ENCODE assay signal across 1 cellular context in the genomic region with DNA sequence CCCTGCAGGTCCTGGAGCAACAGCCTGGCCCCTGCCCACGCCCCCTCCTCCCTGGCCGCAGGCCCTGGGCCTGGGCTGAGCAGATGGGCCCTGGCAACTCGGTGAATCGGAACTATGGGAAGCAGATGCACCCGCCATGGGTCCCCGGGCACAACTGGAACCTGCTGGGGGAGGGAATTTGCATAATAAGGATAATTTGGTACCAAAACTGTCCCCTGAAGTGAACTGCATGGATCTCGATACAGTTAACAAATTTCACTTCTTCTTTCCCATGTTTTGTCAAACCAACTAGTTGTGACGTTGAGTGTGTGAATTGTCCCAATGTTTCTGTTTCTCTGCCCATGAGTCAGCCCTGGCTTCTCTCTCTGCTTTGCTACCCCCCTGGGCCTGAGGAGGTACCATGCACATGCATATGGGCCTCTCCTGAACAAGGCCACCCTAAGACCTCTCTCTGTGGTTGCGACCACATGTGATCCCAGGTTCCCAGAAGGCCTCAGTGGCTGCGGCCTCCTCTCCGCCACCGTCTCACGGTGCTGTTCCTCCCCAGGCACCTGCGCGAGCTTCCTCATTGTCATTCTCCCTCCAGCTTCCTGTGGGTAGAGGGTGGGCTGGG.
TF ChIP-seq lines count a peak whose summit lies in the region.

No MANE protein-coding gene starts in this region.

TF ChIP-seq in GM12878, 131 proteins besides CTCF, POLR2A, EP300 and RAD21 (continued from another document):
- TF ChIP-seq, protein P1, sequence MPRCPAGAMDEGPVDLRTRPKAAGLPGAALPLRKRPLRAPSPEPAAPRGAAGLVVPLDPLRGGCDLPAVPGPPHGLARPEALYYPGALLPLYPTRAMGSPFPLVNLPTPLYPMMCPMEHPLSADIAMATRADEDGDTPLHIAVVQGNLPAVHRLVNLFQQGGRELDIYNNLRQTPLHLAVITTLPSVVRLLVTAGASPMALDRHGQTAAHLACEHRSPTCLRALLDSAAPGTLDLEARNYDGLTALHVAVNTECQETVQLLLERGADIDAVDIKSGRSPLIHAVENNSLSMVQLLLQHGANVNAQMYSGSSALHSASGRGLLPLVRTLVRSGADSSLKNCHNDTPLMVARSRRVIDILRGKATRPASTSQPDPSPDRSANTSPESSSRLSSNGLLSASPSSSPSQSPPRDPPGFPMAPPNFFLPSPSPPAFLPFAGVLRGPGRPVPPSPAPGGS (IDR thresholded peaks at IDR 0.05; ENCODE audit: borderline replicate concordance, insufficient read depth, low read depth, low read length, poor library complexity, severe bottlenecking) = peak; percentile 54
- TF ChIP-seq RELB (IDR thresholded peaks at IDR 0.05; ENCODE audit: low read depth) (peak; percentile 83; the same call in 1 of the 2 replicates), CHD2 (IDR thresholded peaks at IDR 0.05; ENCODE audit: borderline replicate concordance, low read depth, low read length) (peak; percentile 8; the same call in 1 of the 2 replicates), SRF (IDR thresholded peaks at IDR 0.05; ENCODE audit: low read depth in 2 of 2, low read length in 2 of 2) (peak in 1 of 2 experiments; percentile 20; a peak in 1 of 4 replicates), POU2F2 (IDR thresholded peaks at IDR 0.05; ENCODE audit: borderline replicate concordance, low read depth, low read length) (peak; percentile 96), ZNF217 (IDR thresholded peaks at IDR 0.05) (no peak), RUNX3 (IDR thresholded peaks at IDR 0.05; ENCODE audit: low read length) (peak; percentile 88), ZNF687 (IDR thresholded peaks at IDR 0.05) (peak; percentile 95), RAD51 (IDR thresholded peaks at IDR 0.05) (peak; percentile 43; the same call in 1 of the 2 replicates), SPI1 (IDR thresholded peaks at IDR 0.05; ENCODE audit: borderline replicate concordance, insufficient read depth, low read depth, low read length) (peak; percentile 85), RELA (IDR thresholded peaks at IDR 0.05; ENCODE audit: borderline replicate concordance, partially characterized antibody) (peak; percentile 6), CUX1 (IDR thresholded peaks at IDR 0.05; ENCODE audit: insufficient replicate concordance, low read depth, low read length) (peak; percentile 10), IKZF2 (IDR thresholded peaks at IDR 0.05) (peak; percentile 90 to 93), CBFB (IDR thresholded peaks at IDR 0.05; ENCODE audit: low read depth) (peak; percentile 77), TCF12 (IDR thresholded peaks at IDR 0.05; ENCODE audit: low read depth, low read length) (peak; percentile 44; the same call in 1 of the 2 replicates), CBX3 (IDR thresholded peaks at IDR 0.05; ENCODE audit: borderline replicate concordance, low read depth) (no peak), NFIC (IDR thresholded peaks at IDR 0.05; ENCODE audit: low read depth, low read length) (peak; percentile 70; the same call in 1 of the 2 replicates), MEF2B (IDR thresholded peaks at IDR 0.05; ENCODE audit: partially characterized antibody, poor library complexity, severe bottlenecking) (peak; percentile 81), FOS (IDR thresholded peaks at IDR 0.05; ENCODE audit: borderline replicate concordance, extremely low read depth, insufficient read length) (no peak), BCL11A (IDR thresholded peaks at IDR 0.05; ENCODE audit: low read depth, low read length) (0 out of 2 replicates have a peak, but pooled peaks have one; percentile 41), MTA2 (IDR thresholded peaks at IDR 0.05; ENCODE audit: low read depth) (peak; percentile 72; the same call in 1 of the 2 replicates), NBN (IDR thresholded peaks at IDR 0.05) (peak; percentile 74; the same call in 1 of the 2 replicates), CREM (IDR thresholded peaks at IDR 0.05; ENCODE audit: low read depth) (0 out of 2 replicates have a peak, but pooled peaks have one; percentile 42), MTA3 (IDR thresholded peaks at IDR 0.05; ENCODE audit: borderline replicate concordance, low read length) (0 out of 2 replicates have a peak, but pooled peaks have one; percentile 26), GATAD2B (conservative IDR thresholded peaks at IDR 0.05; ENCODE audit: low read depth) (peak; percentile 88; the same call in 1 of the 2 replicates), ATF7 (IDR thresholded peaks at IDR 0.05; ENCODE audit: low read depth) (peak; percentile 48; the same call in 1 of the 2 replicates), YY1 (IDR thresholded peaks at IDR 0.05; ENCODE audit: low read depth, low read length) (0 out of 2 replicates have a peak, but pooled peaks have one; percentile 7), ELK1 (IDR thresholded peaks at IDR 0.05; ENCODE audit: low read depth, low read length) (no peak), CBX5 (IDR thresholded peaks at IDR 0.05; ENCODE audit: low read depth) (0 out of 2 replicates have a peak, but pooled peaks have one; percentile 66), PAX5 (IDR thresholded peaks at IDR 0.05; ENCODE audit: borderline replicate concordance, low read depth, low read length) (peak; percentile 25; the same call in 1 of the 2 replicates), BHLHE40 (IDR thresholded peaks at IDR 0.05; ENCODE audit: borderline replicate concordance in 1 of 2, low read depth in 2 of 2, low read length in 1 of 2) (peak; percentile 32 to 66; a peak in 2 of 4 replicates), IRF4 (IDR thresholded peaks at IDR 0.05; ENCODE audit: low read depth, low read length) (0 out of 2 replicates have a peak, but pooled peaks have one; percentile 51), POLR2AphosphoS5 (IDR thresholded peaks at IDR 0.05; ENCODE audit: low read length) (no peak), SIN3A (IDR thresholded peaks at IDR 0.05; ENCODE audit: low read depth, low read length) (no peak)
- TF ChIP-seq, protein P2, sequence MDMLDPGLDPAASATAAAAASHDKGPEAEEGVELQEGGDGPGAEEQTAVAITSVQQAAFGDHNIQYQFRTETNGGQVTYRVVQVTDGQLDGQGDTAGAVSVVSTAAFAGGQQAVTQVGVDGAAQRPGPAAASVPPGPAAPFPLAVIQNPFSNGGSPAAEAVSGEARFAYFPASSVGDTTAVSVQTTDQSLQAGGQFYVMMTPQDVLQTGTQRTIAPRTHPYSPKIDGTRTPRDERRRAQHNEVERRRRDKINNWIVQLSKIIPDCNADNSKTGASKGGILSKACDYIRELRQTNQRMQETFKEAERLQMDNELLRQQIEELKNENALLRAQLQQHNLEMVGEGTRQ (IDR thresholded peaks at IDR 0.05; ENCODE audit: borderline replicate concordance, low read depth, low read length) = no peak
